ENCODE assay signal across 12 cellular contexts in the genomic region with DNA sequence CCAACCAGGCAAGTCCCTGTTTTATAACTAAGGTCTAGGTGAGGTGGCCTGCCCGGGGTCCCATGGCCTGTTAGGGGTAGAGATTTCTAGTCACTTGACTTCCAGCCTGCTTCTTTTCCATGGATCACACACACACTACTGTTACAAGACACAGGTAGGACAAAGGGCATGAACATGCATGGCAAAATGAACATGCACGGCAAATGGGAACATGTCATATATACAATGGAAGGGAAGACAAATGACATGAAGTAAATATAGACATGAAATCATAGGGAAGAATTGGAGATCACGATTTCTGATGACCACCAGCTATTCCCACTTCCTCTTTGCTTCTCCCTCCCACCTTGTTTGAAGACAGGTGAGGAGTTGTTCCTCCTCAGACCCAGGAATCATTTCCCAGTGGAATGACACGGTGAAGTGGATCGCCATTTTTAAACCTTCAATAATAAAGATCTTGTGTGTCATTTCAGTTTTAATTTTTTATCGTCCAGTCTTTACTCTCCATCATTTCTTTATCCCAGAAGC. TPM values are rescaled to one million over a fixed set of nuclear protein-coding genes. Genes with fewer than 3 reads are reported as not detected.
DNase-seq lines count a peak whose midpoint lies in the region; ATAC-seq and TF ChIP-seq lines count a peak whose summit lies in the region.
"Had no signal": no experiment of that assay in that cellular context is flagged by ENCODE, and none has a peak within 500 bp of the region (broad histone marks: within the 10 kb centered on the region; RNA-seq: fewer than 3 reads in every experiment).

No MANE protein-coding gene starts in this region.

- TF ChIP-seq CTCF in heart right ventricle (IDR thresholded peaks at IDR 0.05), result no peak
- no peak for TF ChIP-seq CTCF in chondrocyte (IDR thresholded peaks at IDR 0.05)
- no peak for TF ChIP-seq CTCF in neural progenitor cell (IDR thresholded peaks at IDR 0.05)
- TF ChIP-seq CTCF in transverse colon (IDR thresholded peaks at IDR 0.05), result no peak

- no peaks in the 10 kb centered on the region for H3K27me3 ChIP-seq in heart right ventricle
- H3K27me3 ChIP-seq in neural progenitor cell, result peaks cover 27% of the 10 kb centered on the region
- no peaks in the 10 kb centered on the region for H3K27me3 ChIP-seq in transverse colon
- H3K27me3 ChIP-seq: colonic mucosa had no signal

- H3K36me3 ChIP-seq in heart right ventricle (no peaks in the 10 kb centered on the region), neural progenitor cell (no peaks in the 10 kb centered on the region), transverse colon (no peaks in the 10 kb centered on the region)
- H3K36me3 ChIP-seq: colonic mucosa had no signal

- H3K9me3 Mint-ChIP-seq in chondrocyte (ENCODE audit: low read depth) (no peaks in the 10 kb centered on the region), neural progenitor cell (peaks cover 11% of the 10 kb centered on the region)
- H3K9me3 Mint-ChIP-seq in activated naive CD8-positive, alpha-beta T cell treated with anti-CD3 and anti-CD28 coated beads for 36 hours, result peaks cover 12% of the 10 kb centered on the region

- H3K27me3 Mint-ChIP-seq in chondrocyte (ENCODE audit: low read depth) (no peaks in the 10 kb centered on the region), neural progenitor cell (ENCODE audit: insufficient read depth, low read depth) (peaks cover 12% of the 10 kb centered on the region)
- peaks cover 5% of the 10 kb centered on the region for H3K27me3 Mint-ChIP-seq in activated naive CD8-positive, alpha-beta T cell treated with anti-CD3 and anti-CD28 coated beads for 36 hours

- H3K9me3 ChIP-seq in heart right ventricle, result peaks cover 0 to 16% (median 0%) of the 10 kb centered on the region in 11 donors
- no peaks in the 10 kb centered on the region for H3K9me3 ChIP-seq in neural progenitor cell (ENCODE audit: low read depth)
- H3K9me3 ChIP-seq in transverse colon, result no peaks in the 10 kb centered on the region
- H3K9me3 ChIP-seq: colonic mucosa had no signal

- H3K9ac ChIP-seq in neural progenitor cell, result no peak overlapping the region

- no peak overlapping the region for H3K4me3 ChIP-seq in heart right ventricle
- H3K4me3 ChIP-seq in neural progenitor cell, result no peak overlapping the region
- H3K4me3 ChIP-seq in transverse colon, result no peak overlapping the region
- H3K4me3 ChIP-seq: colonic mucosa had no signal

- ATAC-seq in heart right ventricle (no peak), Right ventricle myocardium inferior (no peak), GM18517 (IDR thresholded peaks at IDR 0.05; ENCODE audit: unreplicated experiment) (no peak)

- H3K4me3 Mint-ChIP-seq in chondrocyte (ENCODE audit: unreplicated experiment) (peak overlapping the region; percentile 2), neural progenitor cell (no peak overlapping the region)
- no peak overlapping the region for H3K4me3 Mint-ChIP-seq in activated naive CD8-positive, alpha-beta T cell treated with anti-CD3 and anti-CD28 coated beads for 36 hours
- H3K4me3 Mint-ChIP-seq: activated naive CD4-positive, alpha-beta T cell treated with anti-CD3 and anti-CD28 coated beads for 36 hours had no signal

- in situ Hi-C loops in transverse colon (cut with MboI; ENCODE audit: low pct_ligation_motif_present in 1 of 4, low pct_unique_long_range_greater_than_20kb in 1 of 4, low sequenced_read_pairs in 3 of 4), result loop anchor here in 1 of 4 donors (10.0 kb wide), 1 partner anchor 76 kb away; no protein-coding TSS in a partner anchor

- no peak overlapping the region for H3K4me2 ChIP-seq in neural progenitor cell

- H3K4me1 ChIP-seq in heart right ventricle (peaks cover 0 to 27% (median 13%) of the 10 kb centered on the region in 9 donors), neural progenitor cell (peaks cover 4% of the 10 kb centered on the region), transverse colon (peaks cover 0 to 15% (median 11%) of the 10 kb centered on the region in 4 donors)
- H3K4me1 ChIP-seq: colonic mucosa had no signal

- 89 to 90% methylated on average over 6 of the region's 6 CpGs for WGBS in heart right ventricle, 2 donors
- WGBS in transverse colon (ENCODE audit: low coverage in 1 of 2), 2 donors, result 81 to 83% methylated on average over 5 to 6 of the region's 6 CpGs

- no peak overlapping the region for H2AFZ ChIP-seq in neural progenitor cell (replicated peaks)

- H3K27ac Mint-ChIP-seq in chondrocyte (ENCODE audit: unreplicated experiment), result peak overlapping the region; percentile 96
- peak overlapping the region; percentile 89 for H3K27ac Mint-ChIP-seq in neural progenitor cell
- no peak overlapping the region for H3K27ac Mint-ChIP-seq in activated naive CD8-positive, alpha-beta T cell treated with anti-CD3 and anti-CD28 coated beads for 36 hours

- no peak for TF ChIP-seq POLR2A in transverse colon (IDR thresholded peaks at IDR 0.05)

- no peaks in the 10 kb centered on the region for H3K36me3 Mint-ChIP-seq in chondrocyte (ENCODE audit: low read depth)
- peaks cover 5% of the 10 kb centered on the region for H3K36me3 Mint-ChIP-seq in neural progenitor cell
- H3K36me3 Mint-ChIP-seq in activated naive CD8-positive, alpha-beta T cell treated with anti-CD3 and anti-CD28 coated beads for 36 hours, result peaks cover 4% of the 10 kb centered on the region

- peaks cover 29% of the 10 kb centered on the region for H3K4me1 Mint-ChIP-seq in chondrocyte (ENCODE audit: low read depth)
- peaks cover 49% of the 10 kb centered on the region for H3K4me1 Mint-ChIP-seq in neural progenitor cell
- H3K4me1 Mint-ChIP-seq in activated naive CD8-positive, alpha-beta T cell treated with anti-CD3 and anti-CD28 coated beads for 36 hours, result peaks cover 26% of the 10 kb centered on the region

- peaks cover 5% of the 10 kb centered on the region for H3F3A ChIP-seq in neural progenitor cell (ENCODE audit: low read depth)

- no peaks in the 10 kb centered on the region for H3K79me2 ChIP-seq in neural progenitor cell (ENCODE audit: low read depth)

- no peaks in the 10 kb centered on the region for H4K20me1 ChIP-seq in neural progenitor cell (ENCODE audit: low read depth)

- intact Hi-C loops in heart right ventricle (cut with DNase I), result loop anchor here in 3 of 10 donors (5.0 to 10.0 kb wide), 3 partner anchors 46 to 86 kb away; a partner anchor contains a TSS
- intact Hi-C loops in Right ventricle myocardium inferior (cut with DNase I), result loop anchor here (5.0 kb wide), 1 partner anchor 44 kb away; no protein-coding TSS in a partner anchor
- intact Hi-C loops in transverse colon (cut with DNase I; ENCODE audit: low total_unique reads), result loop anchor here (5.0 kb wide), 1 partner anchor 89 kb away; no protein-coding TSS in a partner anchor

- DNase-seq in heart right ventricle, result no peak
- no peak for DNase-seq in Right ventricle myocardium inferior (ENCODE audit: missing footprints)
- no peak for DNase-seq in chondrocyte (ENCODE audit: low spot score)
- no peak for DNase-seq in neural progenitor cell (ENCODE audit: low spot score)
- DNase-seq in transverse colon, result no peak
- DNase-seq in hepatic stellate cell (ENCODE audit: low spot score), result no peak
- DNase-seq in activated naive CD8-positive, alpha-beta T cell treated with anti-CD3 and anti-CD28 coated beads for 36 hours, result no peak
- DNase-seq: activated naive CD4-positive, alpha-beta T cell treated with anti-CD3 and anti-CD28 coated beads for 36 hours; colonic mucosa; midbrain; retina had no signal

- no peak for TF ChIP-seq EP300 in transverse colon (IDR thresholded peaks at IDR 0.05; ENCODE audit: low read depth)

- H3K27ac ChIP-seq in heart right ventricle (peak overlapping the region in 7 of 10 donors; percentile 59 to 99 (median 76)), neural progenitor cell (no peak overlapping the region), transverse colon (peak overlapping the region; percentile 33 to 99 (median 96))
- H3K27ac ChIP-seq: colonic mucosa had no signal

RNA-seq across cellular contexts. Expression of a gene that starts 47.6 kb away (rescaled TPM):
- total RNA-seq in heart right ventricle (100 to 1,000 TPM in 1 of 10 donors, 10 to 100 TPM in 8, 1 to 10 TPM in 1; 8.4 to 684 (median 25.9) TPM), Right ventricle myocardium inferior (13.7 TPM), chondrocyte (3.5 to 54.5 TPM (median 50.2 TPM) in 3 replicates), neural progenitor cell (ENCODE audit: low replicate concordance) (7.2 and 7.8 TPM in 2 replicates), transverse colon (10 to 100 TPM in 3 of 4 donors, 1 to 10 TPM in 1; 7.8 to 84.8 (median 46.1) TPM)
- polyA plus RNA-seq in heart right ventricle, result 10 to 100 TPM; 16.9 to 40.0 TPM
- 10 to 100 TPM; 42.4 to 44.9 TPM for total RNA-seq in activated naive CD8-positive, alpha-beta T cell treated with anti-CD3 and anti-CD28 coated beads for 36 hours
